5 cellular contexts compared by ENCODE assay signal in the genomic region with DNA sequence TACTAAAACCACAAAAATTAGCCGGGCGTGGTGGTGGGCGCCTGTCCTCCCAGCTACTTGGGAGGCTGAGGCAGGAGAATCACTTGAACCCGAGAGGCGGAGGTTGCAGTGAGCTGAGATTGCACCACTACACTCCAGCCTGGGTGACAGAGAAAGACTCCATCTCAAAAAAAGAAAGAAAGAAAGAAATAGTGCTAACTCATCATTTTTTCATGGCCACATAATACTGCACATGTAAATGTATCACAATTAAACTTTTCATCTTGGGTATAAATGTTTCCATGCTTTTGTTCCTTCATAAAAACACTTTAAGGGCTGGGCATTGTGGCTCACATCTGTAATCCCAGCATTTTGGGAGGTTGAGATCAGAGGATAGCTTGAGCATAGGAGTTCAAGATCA. TPM values are rescaled to one million over a fixed set of nuclear protein-coding genes. Genes with fewer than 3 reads are reported as not detected.
"Had no signal": no experiment of that assay in that cellular context is flagged by ENCODE, and none has a peak within 500 bp of the region (broad histone marks: within the 10 kb centered on the region; RNA-seq: fewer than 3 reads in every experiment).

No MANE protein-coding gene starts in this region.

RNA-seq across cellular contexts. Expression of gene ZNF423, which starts 15.9 kb away (rescaled TPM):
- total RNA-seq: activated naive CD8-positive, alpha-beta T cell treated with anti-CD3 and anti-CD28 coated beads for 36 hours; activated T-cell treated with anti-CD3 and anti-CD28 coated beads, Interleukin-2, amount 50 U/mL, for 72 hours; activated T-helper 1 cell treated with anti-CD3 and anti-CD28 coated beads, Interleukin-12 subunit alpha, Interleukin-12 subunit beta, Interleukin-2, Interleukin-4 antibody, amounts not matched to agents 30 ng/mL and 10 ng/mL and 1 ng/mL, durations not matched to agents 14 hours and 24 hours and 36 hours; activated T-helper 17 cell treated with anti-CD3 and anti-CD28 coated beads, Interleukin-2, amount 50 U/mL, for 72 hours; activated T-helper 2 cell treated with anti-CD3 and anti-CD28 coated beads, Interferon-gamma antibody, Interleukin-2, Interleukin-4, amounts not matched to agents 10 μg/mL and 5 μg/mL and 100 μg/mL, durations not matched to agents 14 hours and 24 hours and 36 hours had no signal
